Comparison of ENCODE assay signal across 28 cellular contexts in the genomic region with DNA sequence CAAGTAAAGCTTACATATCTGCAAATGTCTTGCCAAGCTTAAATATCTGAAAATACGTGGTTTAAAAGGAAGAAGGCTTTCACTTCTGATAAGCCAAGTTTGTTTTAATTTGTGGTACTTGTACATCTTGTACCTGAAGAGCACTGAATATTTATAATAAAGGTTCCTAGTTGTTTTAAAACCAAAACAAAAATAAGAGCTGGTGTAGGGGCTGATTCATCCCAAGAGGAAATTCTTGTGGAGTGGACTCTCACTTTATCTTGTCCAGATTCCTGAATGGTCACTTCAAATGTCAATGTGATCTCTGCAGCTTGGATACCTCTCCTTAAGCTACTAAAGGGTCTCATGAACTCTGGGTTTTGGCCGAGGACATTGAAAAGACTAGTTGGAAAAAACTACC. TPM values are rescaled to one million over a fixed set of nuclear protein-coding genes. Genes with fewer than 3 reads are reported as not detected.
DNase-seq lines count a peak whose midpoint lies in the region; ATAC-seq and TF ChIP-seq lines count a peak whose summit lies in the region.
"Had no signal": no experiment of that assay in that cellular context is flagged by ENCODE, and none has a peak within 500 bp of the region (broad histone marks: within the 10 kb centered on the region; RNA-seq: fewer than 3 reads in every experiment).

No MANE protein-coding gene starts in this region.

- H3K4me1 ChIP-seq in left ventricle myocardium inferior, result peaks cover 49% of the 10 kb centered on the region
- peaks cover 0 to 42% (median 12%) of the 10 kb centered on the region in 12 donors for H3K4me1 ChIP-seq in heart left ventricle
- peaks cover 0 to 82% (median 24%) of the 10 kb centered on the region in 3 donors for H3K4me1 ChIP-seq in esophagus squamous epithelium
- H3K4me1 ChIP-seq in ovary (ENCODE audit: insufficient read depth), result peaks cover 41% of the 10 kb centered on the region
- peaks cover 35% of the 10 kb centered on the region for H3K4me1 ChIP-seq in vagina
- peaks cover 8% of the 10 kb centered on the region; the same call in 1 of the 2 replicates for H3K4me1 ChIP-seq in GM23338 (ENCODE audit: insufficient read depth)
- H3K4me1 ChIP-seq: adrenal gland had no signal

- no peaks in the 10 kb centered on the region for H3F3A ChIP-seq in GM23338 (replicated peaks; ENCODE audit: low read depth)

- no peaks in the 10 kb centered on the region for H3K36me3 ChIP-seq in left ventricle myocardium inferior
- no peaks in the 10 kb centered on the region for H3K36me3 ChIP-seq in heart left ventricle
- no peaks in the 10 kb centered on the region for H3K36me3 ChIP-seq in esophagus squamous epithelium
- H3K36me3 ChIP-seq in ovary, result no peaks in the 10 kb centered on the region
- no peaks in the 10 kb centered on the region for H3K36me3 ChIP-seq in vagina
- H3K36me3 ChIP-seq in GM23338 (ENCODE audit: insufficient read depth), result no peaks in the 10 kb centered on the region
- H3K36me3 ChIP-seq: adrenal gland, left lung, thoracic aorta had no signal

- no peaks in the 10 kb centered on the region for H4K20me1 ChIP-seq in GM23338 (replicated peaks; ENCODE audit: insufficient read depth)

- H3K4me1 Mint-ChIP-seq in activated T-cell treated with anti-CD3 and anti-CD28 coated beads, Interleukin-2, amount 50 U/mL, for 4 hours (ENCODE audit: low read depth), result no peaks in the 10 kb centered on the region
- peaks cover 3% of the 10 kb centered on the region; the same call in 1 of the 3 replicates for H3K4me1 Mint-ChIP-seq in GM23338
- H3K4me1 Mint-ChIP-seq: activated B cell treated with CpG ODN at 0.5 μM for 24 hours; IgD-negative memory B cell; naive thymus-derived CD8-positive, alpha-beta T cell; stimulated activated effector memory CD8-positive, alpha-beta T cell treated with anti-CD3 and anti-CD28 coated beads, Interleukin-12 subunit alpha, Interleukin-12 subunit beta, amount 100 ng/mL, for 72 hours had no signal

- TF ChIP-seq CTCF in left ventricle myocardium inferior (IDR thresholded peaks at IDR 0.05; ENCODE audit: borderline replicate concordance) (no peak), heart left ventricle (IDR thresholded peaks at IDR 0.05) (no peak), esophagus squamous epithelium (IDR thresholded peaks at IDR 0.05) (no peak), ovary (IDR thresholded peaks at IDR 0.05) (no peak), vagina (IDR thresholded peaks at IDR 0.05) (no peak), GM23338 (conservative IDR thresholded peaks at IDR 0.05; ENCODE audit: low read depth in 2 of 2) (no peak)

- TF ChIP-seq POLR2A in heart left ventricle (IDR thresholded peaks at IDR 0.05) (no peak), esophagus squamous epithelium (IDR thresholded peaks at IDR 0.05) (no peak), ovary (IDR thresholded peaks at IDR 0.05) (no peak), vagina (IDR thresholded peaks at IDR 0.05) (no peak)

- ATAC-seq in heart left ventricle (no peak), GM21390 (IDR thresholded peaks at IDR 0.05; ENCODE audit: unreplicated experiment) (no peak), GM23338 (no peak)
- no peak for ATAC-seq in activated T-cell treated with anti-CD3 and anti-CD28 coated beads, Interleukin-2, amount 50 U/mL, for 4 hours
- ATAC-seq: effector memory CD8-positive, alpha-beta T cell; left lung; naive thymus-derived CD8-positive, alpha-beta T cell; stimulated activated effector memory CD8-positive, alpha-beta T cell treated with anti-CD3 and anti-CD28 coated beads, Interleukin-12 subunit alpha, Interleukin-12 subunit beta, amount 100 ng/mL, for 72 hours had no signal

- no peaks in the 10 kb centered on the region for H3K9me3 Mint-ChIP-seq in activated T-cell treated with anti-CD3 and anti-CD28 coated beads, Interleukin-2, amount 50 U/mL, for 4 hours
- H3K9me3 Mint-ChIP-seq in GM23338, result no peaks in the 10 kb centered on the region
- H3K9me3 Mint-ChIP-seq: activated B cell treated with CpG ODN at 0.5 μM for 24 hours; activated naive CD4-positive, alpha-beta T cell treated with anti-CD3 and anti-CD28 coated beads for 36 hours; activated T-helper 1 cell treated with anti-CD3 and anti-CD28 coated beads, Interleukin-12 subunit alpha, Interleukin-12 subunit beta, Interleukin-2, Interleukin-4 antibody, amounts not matched to agents 30 ng/mL and 10 ng/mL and 1 ng/mL, durations not matched to agents 14 hours and 24 hours and 36 hours; effector memory CD8-positive, alpha-beta T cell; IgD-negative memory B cell; naive thymus-derived CD8-positive, alpha-beta T cell; stimulated activated effector memory CD8-positive, alpha-beta T cell treated with anti-CD3 and anti-CD28 coated beads, Interleukin-12 subunit alpha, Interleukin-12 subunit beta, amount 100 ng/mL, for 72 hours had no signal

- H3K27ac ChIP-seq in left ventricle myocardium inferior (replicated peaks), result peak overlapping the region; percentile 4
- peak overlapping the region in 3 of 12 donors; percentile 6 to 92 (median 6) for H3K27ac ChIP-seq in heart left ventricle
- H3K27ac ChIP-seq in esophagus squamous epithelium, result peak overlapping the region; percentile 24 to 87 (median 85)
- H3K27ac ChIP-seq in ovary, result peak overlapping the region; percentile 5 to 62
- H3K27ac ChIP-seq in vagina, result peak overlapping the region; percentile 43
- H3K27ac ChIP-seq in GM23338 (ENCODE audit: low read depth), result no peak overlapping the region
- H3K27ac ChIP-seq: adrenal gland, left lung, thoracic aorta had no signal

- no peak overlapping the region for H3K4me2 ChIP-seq in GM23338

- intact Hi-C loops in left ventricle myocardium inferior (cut with micrococcal nuclease) (no loop called here), heart left ventricle (cut with DNase I) (no loop called here), esophagus squamous epithelium (cut with DNase I) (no loop called here), ovary (cut with DNase I) (no loop called here), vagina (cut with DNase I) (no loop called here)

- no peak for DNase-seq in left ventricle myocardium inferior
- DNase-seq in heart left ventricle, result no peak
- DNase-seq in esophagus squamous epithelium (lab: John Stamatoyannopoulos, UW), result no peak
- DNase-seq in ovary, result no peak
- DNase-seq in vagina (ENCODE audit: extremely low spot score in 2 of 2), result no peak
- DNase-seq in activated T-cell treated with anti-CD3 and anti-CD28 coated beads, Interleukin-2, amount 50 U/mL, for 4 hours, result no peak
- DNase-seq in GM23338 (ENCODE audit: low spot score), result no peak
- DNase-seq: 8988T; activated B cell treated with CpG ODN at 0.5 μM for 24 hours; activated naive CD4-positive, alpha-beta T cell treated with anti-CD3 and anti-CD28 coated beads for 36 hours; adrenal gland; effector memory CD8-positive, alpha-beta T cell; left lung; naive thymus-derived CD8-positive, alpha-beta T cell; NCI-H1092 treated with DMSO at 0.1 percent for 48 hours; NCI-H187 treated with DMSO at 0.1 percent for 48 hours; NCI-H526; occipital lobe; retina; Right ventricle myocardium superior; stimulated activated CD4-positive, alpha-beta T cell treated with anti-CD3 and anti-CD28 coated beads, Interleukin-4, amount 100 ng/mL, for 1 hour; T1000 had no signal

- H2AFZ ChIP-seq in GM23338, result no peak overlapping the region

- H3K9me3 ChIP-seq in left ventricle myocardium inferior (replicated peaks) (no peaks in the 10 kb centered on the region), heart left ventricle (no peaks in the 10 kb centered on the region), esophagus squamous epithelium (no peaks in the 10 kb centered on the region), ovary (no peaks in the 10 kb centered on the region), vagina (no peaks in the 10 kb centered on the region)
- H3K9me3 ChIP-seq: adrenal gland, left lung, thoracic aorta had no signal

- no peaks in the 10 kb centered on the region for H3K9me2 ChIP-seq in GM23338 (ENCODE audit: insufficient read depth)

- no peak overlapping the region for H3K4me3 ChIP-seq in left ventricle myocardium inferior
- H3K4me3 ChIP-seq in heart left ventricle, result no peak overlapping the region
- no peak overlapping the region for H3K4me3 ChIP-seq in esophagus squamous epithelium
- H3K4me3 ChIP-seq in ovary, result no peak overlapping the region
- no peak overlapping the region for H3K4me3 ChIP-seq in vagina
- no peak overlapping the region for H3K4me3 ChIP-seq in GM23338
- H3K4me3 ChIP-seq: adrenal gland, coronary artery, left lung, thoracic aorta had no signal

- TF ChIP-seq EP300 in ovary (IDR thresholded peaks at IDR 0.05), result no peak

- H3K79me2 ChIP-seq in GM23338 (replicated peaks; ENCODE audit: insufficient read depth), result no peaks in the 10 kb centered on the region

- H3K27me3 Mint-ChIP-seq in activated T-cell treated with anti-CD3 and anti-CD28 coated beads, Interleukin-2, amount 50 U/mL, for 4 hours (ENCODE audit: low read depth), result peaks cover 4% of the 10 kb centered on the region
- H3K27me3 Mint-ChIP-seq in GM23338 (ENCODE audit: insufficient read depth, low read depth, poor library complexity), result no peaks in the 10 kb centered on the region
- H3K27me3 Mint-ChIP-seq: IgD-negative memory B cell had no signal

- 39 to 55% (median 52%) methylated on average over 2 of the region's 2 CpGs for WGBS in heart left ventricle, 4 donors
- 26 to 28% methylated on average over 2 of the region's 2 CpGs for WGBS in esophagus squamous epithelium, 2 donors
- 7 to 12% (median 7%) methylated on average over 2 of the region's 2 CpGs for WGBS in ovary, 3 donors

- H3K27me3 ChIP-seq in left ventricle myocardium inferior (ENCODE audit: low read depth) (no peaks in the 10 kb centered on the region), heart left ventricle (no peaks in the 10 kb centered on the region), esophagus squamous epithelium (no peaks in the 10 kb centered on the region), ovary (no peaks in the 10 kb centered on the region), vagina (no peaks in the 10 kb centered on the region), GM23338 (ENCODE audit: insufficient read depth) (no peaks in the 10 kb centered on the region)
- H3K27me3 ChIP-seq: adrenal gland, left lung had no signal

- no peak overlapping the region for H3K4me3 Mint-ChIP-seq in activated T-cell treated with anti-CD3 and anti-CD28 coated beads, Interleukin-2, amount 50 U/mL, for 4 hours
- H3K4me3 Mint-ChIP-seq in GM23338, result no peak overlapping the region
- H3K4me3 Mint-ChIP-seq: activated B cell treated with CpG ODN at 0.5 μM for 24 hours; activated naive CD4-positive, alpha-beta T cell treated with anti-CD3 and anti-CD28 coated beads for 36 hours; activated T-helper 1 cell treated with anti-CD3 and anti-CD28 coated beads, Interleukin-12 subunit alpha, Interleukin-12 subunit beta, Interleukin-2, Interleukin-4 antibody, amounts not matched to agents 30 ng/mL and 10 ng/mL and 1 ng/mL, durations not matched to agents 14 hours and 24 hours and 36 hours; effector memory CD8-positive, alpha-beta T cell; IgD-negative memory B cell; naive thymus-derived CD8-positive, alpha-beta T cell; stimulated activated effector memory CD8-positive, alpha-beta T cell treated with anti-CD3 and anti-CD28 coated beads, Interleukin-12 subunit alpha, Interleukin-12 subunit beta, amount 100 ng/mL, for 72 hours had no signal

- no peaks in the 10 kb centered on the region for H3K36me3 Mint-ChIP-seq in activated T-cell treated with anti-CD3 and anti-CD28 coated beads, Interleukin-2, amount 50 U/mL, for 4 hours (ENCODE audit: insufficient read depth)
- no peaks in the 10 kb centered on the region for H3K36me3 Mint-ChIP-seq in GM23338 (ENCODE audit: low read depth)
- H3K36me3 Mint-ChIP-seq: IgD-negative memory B cell; naive thymus-derived CD8-positive, alpha-beta T cell; stimulated activated effector memory CD8-positive, alpha-beta T cell treated with anti-CD3 and anti-CD28 coated beads, Interleukin-12 subunit alpha, Interleukin-12 subunit beta, amount 100 ng/mL, for 72 hours had no signal

- no peak overlapping the region for H3K27ac Mint-ChIP-seq in GM23338
- H3K27ac Mint-ChIP-seq: activated B cell treated with CpG ODN at 0.5 μM for 24 hours; activated naive CD4-positive, alpha-beta T cell treated with anti-CD3 and anti-CD28 coated beads for 36 hours; activated T-helper 1 cell treated with anti-CD3 and anti-CD28 coated beads, Interleukin-12 subunit alpha, Interleukin-12 subunit beta, Interleukin-2, Interleukin-4 antibody, amounts not matched to agents 30 ng/mL and 10 ng/mL and 1 ng/mL, durations not matched to agents 14 hours and 24 hours and 36 hours; effector memory CD8-positive, alpha-beta T cell; IgD-negative memory B cell; naive thymus-derived CD8-positive, alpha-beta T cell; stimulated activated effector memory CD8-positive, alpha-beta T cell treated with anti-CD3 and anti-CD28 coated beads, Interleukin-12 subunit alpha, Interleukin-12 subunit beta, amount 100 ng/mL, for 72 hours had no signal

RNA-seq across cellular contexts. Expression of gene MAMDC2, which starts 29.5 kb away (rescaled TPM):
- total RNA-seq in left ventricle myocardium inferior, result 9.0 TPM
- total RNA-seq in heart left ventricle, result 10 to 100 TPM in 3 of 9 donors, 1 to 10 TPM in 6; 2.5 to 23.9 (median 5.2) TPM
- 1 to 10 TPM; 3.9 to 5.1 TPM for polyA plus RNA-seq in heart left ventricle
- 10 to 100 TPM in 2 of 4 donors, 1 to 10 TPM in 2; 1.9 to 58.4 (median 11.3) TPM for total RNA-seq in esophagus squamous epithelium
- total RNA-seq in ovary, result 10 to 100 TPM; 24.6 to 92.3 (median 69.5) TPM
- 10 to 100 TPM; 25.9 to 96.6 TPM for polyA plus RNA-seq in ovary
- total RNA-seq in vagina, result 38.5 TPM
- total RNA-seq in activated T-cell treated with anti-CD3 and anti-CD28 coated beads, Interleukin-2, amount 50 U/mL, for 4 hours, result not detected
- 13.7 and 19.6 TPM in 2 replicates for total RNA-seq in GM23338 (2014; rRNA removed; shearing (Covaris generic))
- polyA plus RNA-seq in GM23338 (2016; fragmentation: Nextera tagmentation; extraction: Ambion mirVana), result 6.9 and 7.7 TPM in 2 replicates
- total RNA-seq: activated B cell treated with CpG ODN at 0.5 μM for 24 hours; activated naive CD4-positive, alpha-beta T cell treated with anti-CD3 and anti-CD28 coated beads for 36 hours; activated T-helper 1 cell treated with anti-CD3 and anti-CD28 coated beads, Interleukin-12 subunit alpha, Interleukin-12 subunit beta, Interleukin-2, Interleukin-4 antibody, amounts not matched to agents 30 ng/mL and 10 ng/mL and 1 ng/mL, durations not matched to agents 14 hours and 24 hours and 36 hours; naive thymus-derived CD8-positive, alpha-beta T cell had no signal
- polyA plus RNA-seq: IgD-negative memory B cell had no signal
